In the genomic region with DNA sequence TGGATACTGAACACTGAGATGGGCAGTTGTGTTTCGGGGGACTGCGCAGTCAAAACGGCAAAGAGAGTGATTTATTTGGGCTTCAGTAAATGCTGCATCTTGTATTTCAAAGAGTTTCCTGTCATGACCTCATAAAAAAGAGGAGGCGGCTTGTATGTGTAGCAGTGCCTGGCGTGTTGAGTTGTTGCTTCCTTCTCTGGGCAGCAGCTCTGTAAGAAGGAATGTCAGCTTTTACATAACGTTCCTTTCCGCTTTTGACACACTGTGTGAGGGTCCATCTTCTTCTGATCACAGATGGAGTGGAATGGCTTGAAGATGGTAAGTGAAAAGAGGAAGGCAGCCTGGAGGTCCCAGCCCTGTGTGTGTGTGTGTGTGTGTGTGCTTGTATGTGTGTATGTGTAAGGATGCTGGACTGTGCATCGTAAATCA, we compare ENCODE assay signal across 1 cellular context.
TF ChIP-seq lines count a peak whose summit lies in the region.

No MANE protein-coding gene starts in this region.

TF ChIP-seq in GM23338, 12 proteins besides CTCF, POLR2A, EP300 and RAD21 (continued from another document):
- TF ChIP-seq ZNF331 (CRISPR knock-in tag; IDR thresholded peaks at IDR 0.05; ENCODE audit: low read depth) (no peak), CREB1 (CRISPR knock-in tag; IDR thresholded peaks at IDR 0.05; ENCODE audit: low read depth) (no peak), NANOG (IDR thresholded peaks at IDR 0.05; ENCODE audit: borderline replicate concordance) (no peak), EZH2phosphoT487 (IDR thresholded peaks at IDR 0.05; ENCODE audit: unreplicated experiment) (no peak), EZH2 (IDR thresholded peaks at IDR 0.05; ENCODE audit: low read depth, unreplicated experiment) (no peak)
- TF ChIP-seq, protein P1, sequence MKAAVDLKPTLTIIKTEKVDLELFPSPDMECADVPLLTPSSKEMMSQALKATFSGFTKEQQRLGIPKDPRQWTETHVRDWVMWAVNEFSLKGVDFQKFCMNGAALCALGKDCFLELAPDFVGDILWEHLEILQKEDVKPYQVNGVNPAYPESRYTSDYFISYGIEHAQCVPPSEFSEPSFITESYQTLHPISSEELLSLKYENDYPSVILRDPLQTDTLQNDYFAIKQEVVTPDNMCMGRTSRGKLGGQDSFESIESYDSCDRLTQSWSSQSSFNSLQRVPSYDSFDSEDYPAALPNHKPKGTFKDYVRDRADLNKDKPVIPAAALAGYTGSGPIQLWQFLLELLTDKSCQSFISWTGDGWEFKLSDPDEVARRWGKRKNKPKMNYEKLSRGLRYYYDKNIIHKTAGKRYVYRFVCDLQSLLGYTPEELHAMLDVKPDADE (IDR thresholded peaks at IDR 0.05), result no peak
- TF ChIP-seq, protein P2, sequence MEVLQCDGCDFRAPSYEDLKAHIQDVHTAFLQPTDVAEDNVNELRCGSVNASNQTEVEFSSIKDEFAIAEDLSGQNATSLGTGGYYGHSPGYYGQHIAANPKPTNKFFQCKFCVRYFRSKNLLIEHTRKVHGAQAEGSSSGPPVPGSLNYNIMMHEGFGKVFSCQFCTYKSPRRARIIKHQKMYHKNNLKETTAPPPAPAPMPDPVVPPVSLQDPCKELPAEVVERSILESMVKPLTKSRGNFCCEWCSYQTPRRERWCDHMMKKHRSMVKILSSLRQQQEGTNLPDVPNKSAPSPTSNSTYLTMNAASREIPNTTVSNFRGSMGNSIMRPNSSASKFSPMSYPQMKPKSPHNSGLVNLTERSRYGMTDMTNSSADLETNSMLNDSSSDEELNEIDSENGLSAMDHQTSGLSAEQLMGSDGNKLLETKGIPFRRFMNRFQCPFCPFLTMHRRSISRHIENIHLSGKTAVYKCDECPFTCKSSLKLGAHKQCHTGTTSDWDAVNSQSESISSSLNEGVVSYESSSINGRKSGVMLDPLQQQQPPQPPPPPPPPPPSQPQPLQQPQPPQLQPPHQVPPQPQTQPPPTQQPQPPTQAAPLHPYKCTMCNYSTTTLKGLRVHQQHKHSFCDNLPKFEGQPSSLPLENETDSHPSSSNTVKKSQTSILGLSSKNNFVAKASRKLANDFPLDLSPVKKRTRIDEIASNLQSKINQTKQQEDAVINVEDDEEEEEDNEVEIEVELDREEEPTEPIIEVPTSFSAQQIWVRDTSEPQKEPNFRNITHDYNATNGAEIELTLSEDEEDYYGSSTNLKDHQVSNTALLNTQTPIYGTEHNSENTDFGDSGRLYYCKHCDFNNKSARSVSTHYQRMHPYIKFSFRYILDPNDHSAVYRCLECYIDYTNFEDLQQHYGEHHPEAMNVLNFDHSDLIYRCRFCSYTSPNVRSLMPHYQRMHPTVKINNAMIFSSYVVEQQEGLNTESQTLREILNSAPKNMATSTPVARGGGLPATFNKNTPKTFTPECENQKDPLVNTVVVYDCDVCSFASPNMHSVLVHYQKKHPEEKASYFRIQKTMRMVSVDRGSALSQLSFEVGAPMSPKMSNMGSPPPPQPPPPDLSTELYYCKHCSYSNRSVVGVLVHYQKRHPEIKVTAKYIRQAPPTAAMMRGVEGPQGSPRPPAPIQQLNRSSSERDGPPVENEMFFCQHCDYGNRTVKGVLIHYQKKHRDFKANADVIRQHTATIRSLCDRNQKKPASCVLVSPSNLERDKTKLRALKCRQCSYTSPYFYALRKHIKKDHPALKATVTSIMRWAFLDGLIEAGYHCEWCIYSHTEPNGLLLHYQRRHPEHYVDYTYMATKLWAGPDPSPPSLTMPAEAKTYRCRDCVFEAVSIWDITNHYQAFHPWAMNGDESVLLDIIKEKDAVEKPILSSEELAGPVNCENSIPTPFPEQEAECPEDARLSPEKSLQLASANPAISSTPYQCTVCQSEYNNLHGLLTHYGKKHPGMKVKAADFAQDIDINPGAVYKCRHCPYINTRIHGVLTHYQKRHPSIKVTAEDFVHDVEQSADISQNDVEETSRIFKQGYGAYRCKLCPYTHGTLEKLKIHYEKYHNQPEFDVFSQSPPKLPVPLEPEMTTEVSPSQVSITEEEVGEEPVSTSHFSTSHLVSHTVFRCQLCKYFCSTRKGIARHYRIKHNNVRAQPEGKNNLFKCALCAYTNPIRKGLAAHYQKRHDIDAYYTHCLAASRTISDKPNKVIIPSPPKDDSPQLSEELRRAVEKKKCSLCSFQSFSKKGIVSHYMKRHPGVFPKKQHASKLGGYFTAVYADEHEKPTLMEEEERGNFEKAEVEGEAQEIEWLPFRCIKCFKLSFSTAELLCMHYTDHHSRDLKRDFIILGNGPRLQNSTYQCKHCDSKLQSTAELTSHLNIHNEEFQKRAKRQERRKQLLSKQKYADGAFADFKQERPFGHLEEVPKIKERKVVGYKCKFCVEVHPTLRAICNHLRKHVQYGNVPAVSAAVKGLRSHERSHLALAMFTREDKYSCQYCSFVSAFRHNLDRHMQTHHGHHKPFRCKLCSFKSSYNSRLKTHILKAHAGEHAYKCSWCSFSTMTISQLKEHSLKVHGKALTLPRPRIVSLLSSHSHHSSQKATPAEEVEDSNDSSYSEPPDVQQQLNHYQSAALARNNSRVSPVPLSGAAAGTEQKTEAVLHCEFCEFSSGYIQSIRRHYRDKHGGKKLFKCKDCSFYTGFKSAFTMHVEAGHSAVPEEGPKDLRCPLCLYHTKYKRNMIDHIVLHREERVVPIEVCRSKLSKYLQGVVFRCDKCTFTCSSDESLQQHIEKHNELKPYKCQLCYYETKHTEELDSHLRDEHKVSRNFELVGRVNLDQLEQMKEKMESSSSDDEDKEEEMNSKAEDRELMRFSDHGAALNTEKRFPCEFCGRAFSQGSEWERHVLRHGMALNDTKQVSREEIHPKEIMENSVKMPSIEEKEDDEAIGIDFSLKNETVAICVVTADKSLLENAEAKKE (CRISPR knock-in tag; IDR thresholded peaks at IDR 0.05), result no peak
